Comparison of ENCODE assay signal across 28 cellular contexts in the genomic region with DNA sequence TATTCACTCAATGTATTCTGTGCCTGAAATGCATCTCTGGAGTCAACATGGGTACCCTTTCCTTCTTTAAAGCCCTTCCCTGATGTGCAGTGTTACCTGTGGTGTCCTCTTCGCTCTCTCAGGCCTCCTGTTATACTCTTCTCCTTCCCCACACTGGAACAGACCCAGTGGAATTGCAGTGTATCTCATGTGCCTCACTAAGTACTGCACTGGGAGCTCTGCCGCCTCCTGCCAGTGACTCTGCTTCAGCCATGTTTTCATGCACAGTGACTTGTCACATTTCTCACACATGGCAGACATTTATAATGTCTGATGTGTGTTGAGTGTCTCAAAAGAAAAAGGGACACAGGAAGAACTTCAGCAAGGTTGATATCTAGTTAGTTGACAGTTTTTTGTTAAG.
A peak's percentile ranks its signal among the peaks of the same experiment; 100 is the strongest.
DNase-seq lines count a peak whose midpoint lies in the region; ATAC-seq and TF ChIP-seq lines count a peak whose summit lies in the region.
"Had no signal": no experiment of that assay in that cellular context is flagged by ENCODE, and none has a peak within 500 bp of the region (broad histone marks: within the 10 kb centered on the region; RNA-seq: fewer than 3 reads in every experiment).

No MANE protein-coding gene starts in this region.

- H3K4me1 Mint-ChIP-seq in MCF 10A (ENCODE audit: insufficient read depth, unreplicated experiment) (peaks cover 6% of the 10 kb centered on the region), glutamatergic neuron (ENCODE audit: low read depth, unreplicated experiment) (peaks cover 39% of the 10 kb centered on the region)
- H3K4me1 Mint-ChIP-seq in stimulated activated naive B cell treated with anti-CD40 and anti-IgM and Interleukin-4, amounts not matched to agents 10 μg/mL and 1 μg/mL and 100 μg/mL, for 72 hours = peaks cover 17 to 20% of the 10 kb centered on the region in 2 donors
- H3K4me1 Mint-ChIP-seq: H9 had no signal

- no peak overlapping the region for H3K4me3 ChIP-seq in mammary epithelial cell (replicated peaks in 1 of 3; ENCODE audit: insufficient read depth in 1 of 3, low read depth in 2 of 3, low read length in 3 of 3)
- H3K4me3 ChIP-seq: gastroesophageal sphincter, pancreas, uterus had no signal

- H3K36me3 ChIP-seq in mammary epithelial cell (ENCODE audit: insufficient read depth, low read length) = peaks cover 5% of the 10 kb centered on the region
- H3K36me3 ChIP-seq: BE2C, uterus had no signal

- peaks cover 20% of the 10 kb centered on the region for H3K79me2 ChIP-seq in mammary epithelial cell (ENCODE audit: insufficient read depth, low read length)

- WGBS in mammary epithelial cell (ENCODE audit: low coverage, missing lambda C conversion rate) = 98% methylated on average over 2 of the region's 2 CpGs

- H3K27ac Mint-ChIP-seq in MCF 10A (ENCODE audit: low read depth, unreplicated experiment) = peak overlapping the region; percentile 36
- H3K27ac Mint-ChIP-seq in glutamatergic neuron (ENCODE audit: unreplicated experiment) = peak overlapping the region; percentile 23
- H3K27ac Mint-ChIP-seq in stimulated activated naive B cell treated with anti-CD40 and anti-IgM and Interleukin-4, amounts not matched to agents 10 μg/mL and 1 μg/mL and 100 μg/mL, for 72 hours = peak overlapping the region; percentile 2
- H3K27ac Mint-ChIP-seq: activated naive CD4-positive, alpha-beta T cell treated with anti-CD3 and anti-CD28 coated beads, Interleukin-2, amount 10 ng/mL, durations not matched to agents 7 days and 5 days; activated T-cell treated with anti-CD3 and anti-CD28 coated beads, Interleukin-2, amount 50 U/mL, for 24 hours; stimulated activated naive CD8-positive, alpha-beta T cell treated with anti-CD3 and anti-CD28 coated beads, Interleukin-15, amount 100 ng/mL, for 72 hours had no signal

- H2AFZ ChIP-seq in mammary epithelial cell (ENCODE audit: low read depth, low read length) = no peak overlapping the region

- no peak overlapping the region for H3K9ac ChIP-seq in mammary epithelial cell (ENCODE audit: insufficient read depth, low read length)

- no peaks in the 10 kb centered on the region for H3K27me3 ChIP-seq in mammary epithelial cell (ENCODE audit: insufficient read depth, low read length)
- H3K27me3 ChIP-seq: BE2C, gastroesophageal sphincter, pancreas, uterus had no signal

- H3K9me3 Mint-ChIP-seq in MCF 10A (ENCODE audit: unreplicated experiment) (no peaks in the 10 kb centered on the region), glutamatergic neuron (ENCODE audit: unreplicated experiment) (peaks cover 2% of the 10 kb centered on the region)
- no peaks in the 10 kb centered on the region for H3K9me3 Mint-ChIP-seq in stimulated activated naive B cell treated with anti-CD40 and anti-IgM and Interleukin-4, amounts not matched to agents 10 μg/mL and 1 μg/mL and 100 μg/mL, for 72 hours
- H3K9me3 Mint-ChIP-seq: activated naive CD4-positive, alpha-beta T cell treated with anti-CD3 and anti-CD28 coated beads, Interleukin-2, amount 10 ng/mL, durations not matched to agents 7 days and 5 days; activated T-cell treated with anti-CD3 and anti-CD28 coated beads, Interleukin-2, amount 50 U/mL, for 24 hours; H9; neural crest cell; stimulated activated naive CD8-positive, alpha-beta T cell treated with anti-CD3 and anti-CD28 coated beads, Interleukin-15, amount 100 ng/mL, for 72 hours had no signal

- no peak overlapping the region for H3K4me2 ChIP-seq in mammary epithelial cell (ENCODE audit: insufficient read depth, low read depth, low read length)

- no peaks in the 10 kb centered on the region for H3K9me3 ChIP-seq in mammary epithelial cell (replicated peaks; ENCODE audit: insufficient read depth, low read length)
- H3K9me3 ChIP-seq: BE2C, gastroesophageal sphincter, pancreas, uterus had no signal

- H3K27me3 Mint-ChIP-seq in MCF 10A (ENCODE audit: insufficient read depth, unreplicated experiment) = no peaks in the 10 kb centered on the region
- no peaks in the 10 kb centered on the region for H3K27me3 Mint-ChIP-seq in glutamatergic neuron (ENCODE audit: unreplicated experiment)
- no peaks in the 10 kb centered on the region for H3K27me3 Mint-ChIP-seq in stimulated activated naive B cell treated with anti-CD40 and anti-IgM and Interleukin-4, amounts not matched to agents 10 μg/mL and 1 μg/mL and 100 μg/mL, for 72 hours
- H3K27me3 Mint-ChIP-seq: activated CD4-positive, alpha-beta T cell treated with anti-CD3 and anti-CD28 coated beads for 36 hours; activated naive CD4-positive, alpha-beta T cell treated with anti-CD3 and anti-CD28 coated beads, Interleukin-2, amount 10 ng/mL, durations not matched to agents 7 days and 5 days; activated T-cell treated with anti-CD3 and anti-CD28 coated beads, Interleukin-2, amount 50 U/mL, for 24 hours; stimulated activated naive CD8-positive, alpha-beta T cell treated with anti-CD3 and anti-CD28 coated beads, Interleukin-15, amount 100 ng/mL, for 72 hours had no signal

- dilution Hi-C loops in mammary epithelial cell (cut with HindIII; ENCODE audit: low sequenced_read_pairs) = no loop called here

- no peak overlapping the region for H3K4me3 Mint-ChIP-seq in MCF 10A (ENCODE audit: unreplicated experiment)
- H3K4me3 Mint-ChIP-seq in glutamatergic neuron (ENCODE audit: unreplicated experiment) = peak overlapping the region; percentile 37
- no peak overlapping the region for H3K4me3 Mint-ChIP-seq in stimulated activated naive B cell treated with anti-CD40 and anti-IgM and Interleukin-4, amounts not matched to agents 10 μg/mL and 1 μg/mL and 100 μg/mL, for 72 hours
- H3K4me3 Mint-ChIP-seq: activated CD4-positive, alpha-beta T cell treated with anti-CD3 and anti-CD28 coated beads for 36 hours; activated naive CD4-positive, alpha-beta T cell treated with anti-CD3 and anti-CD28 coated beads, Interleukin-2, amount 10 ng/mL, durations not matched to agents 7 days and 5 days; activated T-cell treated with anti-CD3 and anti-CD28 coated beads, Interleukin-2, amount 50 U/mL, for 24 hours; H9; neural crest cell; stimulated activated naive CD8-positive, alpha-beta T cell treated with anti-CD3 and anti-CD28 coated beads, Interleukin-15, amount 100 ng/mL, for 72 hours had no signal

- no peak for ATAC-seq in stimulated activated naive B cell treated with anti-CD40 and anti-IgM and Interleukin-4, amounts not matched to agents 10 μg/mL and 1 μg/mL and 100 μg/mL, for 72 hours (replicated peaks)
- ATAC-seq in sciatic nerve = no peak
- no peak for ATAC-seq in HG02885 (IDR thresholded peaks at IDR 0.05; ENCODE audit: poor library complexity, unreplicated experiment)
- ATAC-seq: gastroesophageal sphincter; pancreas; PC-3; stimulated activated naive CD8-positive, alpha-beta T cell treated with anti-CD3 and anti-CD28 coated beads, Interleukin-15, amount 100 ng/mL, for 72 hours had no signal

- no peak for TF ChIP-seq CTCF in MCF 10A (IDR thresholded peaks at IDR 0.05; ENCODE audit: unreplicated experiment)
- no peak for TF ChIP-seq CTCF in mammary epithelial cell (conservative IDR thresholded peaks at IDR 0.05 in 1 of 2, IDR thresholded peaks at IDR 0.05 in 1 of 2; ENCODE audit: extremely low read depth in 1 of 2, insufficient read depth in 1 of 2, low read depth in 1 of 2, low read length in 2 of 2)
- no peak for TF ChIP-seq CTCF in glutamatergic neuron (IDR thresholded peaks at IDR 0.05; ENCODE audit: partially characterized antibody, unreplicated experiment)

- CTCF ChIA-PET in MCF 10A (lab: Yijun Ruan, JAX) = interaction anchor here (0.7 to 1.0 kb wide), 2 partner anchors 16 to 70 kb away, joined by 3 read pairs; no protein-coding TSS in a partner anchor
- CTCF ChIA-PET in mammary epithelial cell (lab: Charles Lee; ENCODE audit: low non-redundant PET) = no interaction called here

- H4K20me1 ChIP-seq in mammary epithelial cell (ENCODE audit: insufficient read depth, low read length) = no peaks in the 10 kb centered on the region

- H3K36me3 Mint-ChIP-seq in MCF 10A (ENCODE audit: insufficient read depth, unreplicated experiment) (peaks cover 41% of the 10 kb centered on the region), glutamatergic neuron (ENCODE audit: unreplicated experiment) (no peaks in the 10 kb centered on the region)
- H3K36me3 Mint-ChIP-seq in stimulated activated naive B cell treated with anti-CD40 and anti-IgM and Interleukin-4, amounts not matched to agents 10 μg/mL and 1 μg/mL and 100 μg/mL, for 72 hours = peaks cover 22 to 37% of the 10 kb centered on the region in 2 donors

- DNase-seq in MCF 10A (ENCODE audit: unreplicated experiment) (no peak), mammary epithelial cell (no peak), NCI-H69 (lab: John Stamatoyannopoulos, UW) (peak; percentile 1), glutamatergic neuron (no peak), sciatic nerve (ENCODE audit: low spot score) (no peak)
- DNase-seq in stimulated activated naive B cell treated with anti-CD40 and anti-IgM and Interleukin-4, amounts not matched to agents 10 μg/mL and 1 μg/mL and 100 μg/mL, for 72 hours = no peak
- DNase-seq: activated CD4-positive, alpha-beta T cell treated with anti-CD3 and anti-CD28 coated beads for 36 hours; activated naive CD4-positive, alpha-beta T cell treated with anti-CD3 and anti-CD28 coated beads, Interleukin-2, amount 10 ng/mL, durations not matched to agents 7 days and 5 days; activated T-cell treated with anti-CD3 and anti-CD28 coated beads, Interleukin-2, amount 50 U/mL, for 24 hours; BE2C; DMS53; H9; hippocampal formation; KBM-7; NCI-H1105 treated with DMSO at 0.1 percent for 48 hours; NCI-H187 treated with DMSO at 0.1 percent for 48 hours; NCI-H2171 treated with DMSO at 0.1 percent for 48 hours; NCI-H524; pancreas; PC-3; retina; stimulated activated CD4-positive, alpha-beta T cell treated with anti-CD3 and anti-CD28 coated beads, Interleukin-1b, Interleukin-23, amount 100 ng/mL, for 48 hours; stimulated activated naive CD8-positive, alpha-beta T cell treated with anti-CD3 and anti-CD28 coated beads, Interleukin-15, amount 100 ng/mL, for 72 hours; uterus had no signal

- in situ Hi-C loops in mammary epithelial cell (cut with MboI; ENCODE audit: low sequenced_read_pairs in 2 of 2) = no loop called here

- BruUV-seq in MCF 10A (replicated peaks; lab: Mats Ljungman, UMichigan) (no TSS peak), mammary epithelial cell (replicated peaks; lab: Mats Ljungman, UMichigan) (no TSS peak)

- no peak overlapping the region for H3K27ac ChIP-seq in mammary epithelial cell (ENCODE audit: insufficient read depth, low read depth, low read length)
- H3K27ac ChIP-seq: gastroesophageal sphincter, HL-60, pancreas, uterus had no signal

- POLR2A ChIA-PET in MCF 10A (lab: Yijun Ruan, JAX) = interaction anchor here (0.6 to 1.0 kb wide), 2 partner anchors 12 to 30 kb away, joined by 3 read pairs; no protein-coding TSS in a partner anchor

- peaks cover 24% of the 10 kb centered on the region for H3K4me1 ChIP-seq in mammary epithelial cell (ENCODE audit: insufficient read depth, low read length)

- intact Hi-C loops in MCF 10A (cut with micrococcal nuclease) = no loop called here
- intact Hi-C loops in mammary epithelial cell (cut with micrococcal nuclease) = no loop called here
- intact Hi-C loops in sciatic nerve (cut with DNase I) = no loop called here
